21 cellular contexts compared by ENCODE assay signal in the genomic region with DNA sequence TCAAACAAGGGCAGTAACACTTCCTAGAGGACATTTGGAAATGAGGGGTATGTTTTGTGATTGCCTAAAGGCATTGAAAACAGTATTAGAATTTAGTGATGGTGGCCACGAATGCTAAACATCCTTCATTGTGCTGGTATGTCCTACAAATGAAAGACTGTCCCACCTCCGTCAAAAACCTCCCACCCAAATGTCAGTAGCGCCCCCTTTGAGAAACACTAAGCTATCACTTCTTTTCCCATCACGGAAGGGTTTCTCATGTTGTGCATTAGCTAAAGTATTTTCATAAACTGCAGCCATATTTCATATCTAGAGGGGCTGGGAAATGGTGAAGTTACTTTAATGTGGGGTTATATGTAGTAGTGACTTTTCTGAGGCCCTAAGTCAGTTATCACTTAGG.
"Had no signal": no experiment of that assay in that cellular context is flagged by ENCODE, and none has a peak within 500 bp of the region (broad histone marks: within the 10 kb centered on the region; RNA-seq: fewer than 3 reads in every experiment).

No MANE protein-coding gene starts in this region.

- H3K4me1 ChIP-seq: heart left ventricle, left ventricle myocardium inferior, lower lobe of right lung, pancreas, stomach, transverse colon had no signal

- H3K36me3 ChIP-seq: heart left ventricle, left ventricle myocardium inferior, lower lobe of right lung, pancreas, stomach, thoracic aorta, transverse colon had no signal

- DNase-seq: effector CD4-positive, alpha-beta T cell; heart left ventricle; hippocampal formation; kidney; left cardiac atrium; left ventricle myocardium inferior; lower lobe of right lung; midbrain; occipital lobe; pancreas; right cardiac atrium; small intestine; stimulated activated CD4-positive, alpha-beta T cell treated with anti-CD3 and anti-CD28 coated beads, Interleukin-12 subunit alpha, Interleukin-12 subunit beta, amount 100 ng/mL, for 4 hours; stimulated activated naive CD4-positive, alpha-beta T cell; stomach; substantia nigra; transverse colon had no signal

- H3K27me3 ChIP-seq: heart left ventricle, pancreas, stomach, transverse colon had no signal

- H3K9me3 ChIP-seq: heart left ventricle, left ventricle myocardium inferior, lower lobe of right lung, pancreas, stomach, thoracic aorta, transverse colon had no signal

- H3K4me3 ChIP-seq: coronary artery, heart left ventricle, left ventricle myocardium inferior, lower lobe of right lung, pancreas, stomach, thoracic aorta, transverse colon had no signal

- ATAC-seq: esophagus mucosa; heart left ventricle; left cardiac atrium; lower lobe of right lung; natural killer cell treated with Interleukin-12 subunit alpha and Interleukin-12 subunit beta and Interleukin-15 and Interleukin-18, amount 100 ng/mL, for 72 hours; pancreas; right cardiac atrium had no signal

- H3K27ac ChIP-seq: coronary artery, heart left ventricle, left ventricle myocardium inferior, lower lobe of right lung, pancreas, stomach, thoracic aorta, transverse colon had no signal
